8 cellular contexts compared by ENCODE assay signal in the genomic region with DNA sequence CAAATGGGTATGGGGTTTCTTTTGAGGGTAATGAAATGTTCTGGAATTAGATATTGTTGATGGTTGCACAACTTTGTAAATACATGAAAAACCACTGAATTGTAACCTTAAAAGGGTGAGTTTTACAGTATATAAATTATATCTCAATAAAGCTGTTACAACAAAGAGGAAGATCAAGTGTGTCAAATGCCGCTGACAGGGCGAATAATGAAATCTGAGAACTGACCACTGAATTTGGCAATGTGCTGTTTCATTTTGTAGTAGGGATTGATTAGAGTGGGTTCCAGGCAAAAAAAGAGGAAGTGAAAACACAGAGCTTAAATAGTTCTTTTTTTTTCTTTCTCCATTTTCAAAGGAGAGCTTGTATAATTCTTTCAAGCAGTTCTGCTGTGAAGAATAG.
DNase-seq lines count a peak whose midpoint lies in the region; ATAC-seq, FAIRE-seq and TF ChIP-seq lines count a peak whose summit lies in the region.

No MANE protein-coding gene starts in this region.

- H3K4me3 Mint-ChIP-seq in naive thymus-derived CD4-positive, alpha-beta T cell, result no peak overlapping the region

- no peaks in the 10 kb centered on the region for H3K9me3 Mint-ChIP-seq in naive thymus-derived CD4-positive, alpha-beta T cell

- no peak overlapping the region for H2AFZ ChIP-seq in OCI-LY3 (ENCODE audit: low read depth, low read length)

- peaks cover 17% of the 10 kb centered on the region for H3K4me1 ChIP-seq in OCI-LY3 (ENCODE audit: low read length)
- H3K4me1 ChIP-seq in naive thymus-derived CD4-positive, alpha-beta T cell (ENCODE audit: control insufficient read depth in 2 of 2, insufficient read depth in 2 of 2, low read length in 2 of 2), result no peaks in the 10 kb centered on the region

- peaks cover 0 to 13% (median 5%) of the 10 kb centered on the region in 7 donors for H3K4me1 Mint-ChIP-seq in naive thymus-derived CD4-positive, alpha-beta T cell

- CTCF ChIA-PET in naive thymus-derived CD4-positive, alpha-beta T cell (lab: Charles Lee), result interaction anchor here (1.0 kb wide), 1 partner anchor 105 kb away, joined by 3 read pairs; no protein-coding TSS in a partner anchor

- TF ChIP-seq CTCF in OCI-LY3 (IDR thresholded peaks at IDR 0.05; ENCODE audit: low read depth, low read length), result no peak

- peak overlapping the region; percentile 61 for H3K4me2 ChIP-seq in OCI-LY3 (ENCODE audit: low read length)

- peaks cover 0 to 8% (median 0%) of the 10 kb centered on the region in 5 donors for H3K27me3 Mint-ChIP-seq in naive thymus-derived CD4-positive, alpha-beta T cell

- no peaks in the 10 kb centered on the region for H4K20me1 ChIP-seq in OCI-LY3 (ENCODE audit: insufficient read depth, low read length)

- FAIRE-seq in HTR-8/SVneo (lab: Jason Lieb, UNC), result no peak

- no peak for DNase-seq in naive thymus-derived CD4-positive, alpha-beta T cell
- DNase-seq in glomerular visceral epithelial cell (ENCODE audit: extremely low spot score) (no peak), LoVo (ENCODE audit: low spot score) (no peak), SW480 (ENCODE audit: low spot score) (no peak), HTR-8/SVneo (ENCODE audit: insufficient read length, low spot score) (no peak)

- peak overlapping the region in 2 of 9 donors; percentile 7 to 9 for H3K27ac Mint-ChIP-seq in naive thymus-derived CD4-positive, alpha-beta T cell

- no peak overlapping the region for H3K9ac ChIP-seq in OCI-LY3 (ENCODE audit: low read length)

- no peaks in the 10 kb centered on the region for H3K79me2 ChIP-seq in OCI-LY3 (ENCODE audit: low read length)

- POLR2A ChIA-PET in naive thymus-derived CD4-positive, alpha-beta T cell (lab: Charles Lee), result no interaction called here

- H3K4me3 ChIP-seq in OCI-LY3 (ENCODE audit: low read length), result peak overlapping the region; percentile 21; the same call in 1 of the 2 replicates
- no peak overlapping the region for H3K4me3 ChIP-seq in naive thymus-derived CD4-positive, alpha-beta T cell (ENCODE audit: low read length)

- ATAC-seq in GM19035 (IDR thresholded peaks at IDR 0.05; ENCODE audit: unreplicated experiment) (peak; percentile 92), HG02970 (IDR thresholded peaks at IDR 0.05; ENCODE audit: low FRiP score, unreplicated experiment) (peak; percentile 85)
- peak; percentile 76 for ATAC-seq in naive thymus-derived CD4-positive, alpha-beta T cell

- no peak overlapping the region for H3K27ac ChIP-seq in OCI-LY3 (ENCODE audit: low read length)
- no peak overlapping the region for H3K27ac ChIP-seq in naive thymus-derived CD4-positive, alpha-beta T cell (ENCODE audit: low read depth, low read length)

- no peaks in the 10 kb centered on the region for H3K9me3 ChIP-seq in OCI-LY3 (ENCODE audit: insufficient read depth, low read length)
- H3K9me3 ChIP-seq in naive thymus-derived CD4-positive, alpha-beta T cell (ENCODE audit: control insufficient read depth in 2 of 3, low read length in 3 of 3), result no peaks in the 10 kb centered on the region

- intact Hi-C loops in naive thymus-derived CD4-positive, alpha-beta T cell (cut with micrococcal nuclease), result no loop called here

- no peaks in the 10 kb centered on the region for H3K36me3 Mint-ChIP-seq in naive thymus-derived CD4-positive, alpha-beta T cell

- no peaks in the 10 kb centered on the region for H3K27me3 ChIP-seq in OCI-LY3 (ENCODE audit: low read depth, low read length)
- H3K27me3 ChIP-seq in naive thymus-derived CD4-positive, alpha-beta T cell (ENCODE audit: control insufficient read depth in 2 of 2, insufficient read depth in 2 of 2, low read length in 2 of 2), result no peaks in the 10 kb centered on the region

- no peaks in the 10 kb centered on the region for H3K36me3 ChIP-seq in OCI-LY3 (replicated peaks; ENCODE audit: low read depth, low read length)
- H3K36me3 ChIP-seq in naive thymus-derived CD4-positive, alpha-beta T cell (ENCODE audit: control insufficient read depth in 2 of 3, insufficient read depth in 3 of 3, low read length in 3 of 3), result no peaks in the 10 kb centered on the region
